In the genomic region with DNA sequence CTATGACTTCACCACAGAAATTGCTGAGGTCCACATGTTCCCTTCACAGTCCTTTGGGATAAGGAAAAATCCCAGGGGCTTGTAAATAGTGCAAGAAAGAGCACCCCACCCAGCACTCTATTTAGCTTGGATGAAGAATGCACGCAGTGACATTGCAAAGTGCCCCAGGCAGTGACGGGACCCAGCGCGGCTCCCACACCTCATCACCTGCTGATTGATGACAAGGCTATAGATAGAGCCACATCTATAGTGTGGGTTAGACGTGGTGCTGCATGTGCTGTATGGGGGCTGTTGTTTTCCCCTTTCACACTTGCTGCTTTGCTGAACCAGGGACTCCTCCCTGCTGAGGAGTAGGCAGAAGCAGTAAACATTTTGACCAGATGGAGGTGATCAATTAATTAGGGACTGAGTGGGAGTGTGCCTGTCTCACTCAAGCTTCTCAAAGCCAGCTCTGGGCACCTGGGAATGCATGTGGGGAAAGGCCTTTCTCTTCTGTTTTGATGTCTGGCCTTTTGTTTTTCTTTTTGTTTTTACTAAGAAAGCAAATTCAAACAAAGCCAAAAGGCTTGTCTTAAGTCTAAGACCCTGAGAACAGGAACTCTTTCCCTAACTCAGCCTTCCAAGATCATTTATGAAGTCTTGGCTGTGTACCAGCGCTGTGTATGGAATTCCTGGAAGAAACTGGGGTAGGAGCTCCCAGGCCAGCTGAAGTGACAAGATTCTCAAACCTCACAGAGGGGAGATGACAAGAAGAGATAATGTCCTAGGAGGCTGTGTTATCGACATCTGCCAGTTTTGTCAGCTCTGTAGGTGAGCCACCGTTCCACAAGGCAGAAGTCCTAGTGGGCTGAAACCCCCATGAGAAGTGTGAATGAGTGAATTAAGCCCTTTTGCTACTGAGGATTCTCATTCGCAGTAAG, we compare ENCODE assay signal across 24 cellular contexts.
DNase-seq lines count a peak whose midpoint lies in the region; ATAC-seq, FAIRE-seq and TF ChIP-seq lines count a peak whose summit lies in the region.
"Had no signal": no experiment of that assay in that cellular context is flagged by ENCODE, and none has a peak within 500 bp of the region (broad histone marks: within the 10 kb centered on the region; RNA-seq: fewer than 3 reads in every experiment).

No MANE protein-coding gene starts in this region.

- H3K27me3 Mint-ChIP-seq in nephron (ENCODE audit: low read depth) (peaks cover 7% of the 10 kb centered on the region), chondrocyte (ENCODE audit: low read depth) (peaks cover 21% of the 10 kb centered on the region)

- no peaks in the 10 kb centered on the region for H3K79me2 ChIP-seq in K562 (ENCODE audit: control insufficient read depth, insufficient read depth, low read length)

- H4K20me1 ChIP-seq in K562 (replicated peaks; ENCODE audit: control insufficient read depth, insufficient read depth, low read length), result no peaks in the 10 kb centered on the region; the same call in 1 of the 2 replicates

- H3K4me3 Mint-ChIP-seq in nephron (no peak overlapping the region), chondrocyte (ENCODE audit: unreplicated experiment) (no peak overlapping the region)
- H3K4me3 Mint-ChIP-seq: CD4-positive, alpha-beta memory T cell; IgD-negative memory B cell had no signal

- no peaks in the 10 kb centered on the region for H3K9me3 ChIP-seq in HEK293 (ENCODE audit: control insufficient read depth, insufficient read depth, low read depth, low read length)
- no peaks in the 10 kb centered on the region for H3K9me3 ChIP-seq in K562 (replicated peaks; ENCODE audit: control insufficient read depth, insufficient read depth, low read depth, low read length)
- H3K9me3 ChIP-seq in lower lobe of right lung, result no peaks in the 10 kb centered on the region

- no TSS peak for BruUV-seq in K562 (replicated peaks; lab: Mats Ljungman, UMichigan)

- no peaks in the 10 kb centered on the region for H3K36me3 ChIP-seq in HEK293 (ENCODE audit: control insufficient read depth in 2 of 2, insufficient read depth in 1 of 2, low read length in 2 of 2)
- H3K36me3 ChIP-seq in K562 (ENCODE audit: control insufficient read depth, insufficient read depth, low read length), result no peaks in the 10 kb centered on the region
- no peaks in the 10 kb centered on the region for H3K36me3 ChIP-seq in lower lobe of right lung

- in situ Hi-C loops in K562 (cut with MboI), result no loop called here

- H3K27ac Mint-ChIP-seq in nephron (peak overlapping the region in 2 of 3 experiments; percentile 24 to 61), chondrocyte (ENCODE audit: unreplicated experiment) (no peak overlapping the region)
- H3K27ac Mint-ChIP-seq: CD4-positive, alpha-beta memory T cell; IgD-negative memory B cell had no signal

- TF ChIP-seq POLR2A in K562 (conservative IDR thresholded peaks at IDR 0.05), result no peak

- no peak overlapping the region for H3K27ac ChIP-seq in HEK293 (ENCODE audit: extremely low read depth, low read depth, low read length)
- H3K27ac ChIP-seq in K562 (ENCODE audit: extremely low read depth, low read depth, low read length), result no peak overlapping the region
- no peak overlapping the region for H3K27ac ChIP-seq in lower lobe of right lung
- H3K27ac ChIP-seq: HL-60 had no signal

- FAIRE-seq in K562 (lab: Jason Lieb, UNC), result no peak
- FAIRE-seq: GM12878 had no signal

- DNase-seq in K562 (ENCODE audit: extremely low read depth in 1 of 4, low spot score in 3 of 4), result no peak
- DNase-seq in head of caudate nucleus, result peak; percentile 7 to 81 (median 53)
- DNase-seq in chondrocyte (ENCODE audit: low spot score), result no peak
- DNase-seq in lower lobe of right lung, result no peak
- DNase-seq in DMS79 treated with DMSO at 0.1 percent for 48 hours (lab: John Stamatoyannopoulos, UW), result no peak
- DNase-seq: C1 segment of cervical spinal cord; CD4-positive, alpha-beta memory T cell; COR-L47; DMS53; GDM1; NCI-H1048; NCI-H1436 treated with DMSO at 0.1 percent for 48 hours; NCI-H187 treated with DMSO at 0.1 percent for 48 hours; NCI-H2171 treated with DMSO at 0.1 percent for 48 hours; NCI-H345; NCI-H510A treated with DMSO at 0.1 percent for 48 hours; RPMI8226; SHP77 had no signal

- WGBS in K562 (ENCODE audit: insufficient coverage, low coverage, missing lambda C conversion rate), result 0% methylated on average over 9 of the region's 9 CpGs

- TF ChIP-seq RAD21 in K562 (CRISPR knock-in tag; conservative IDR thresholded peaks at IDR 0.05 in 1 of 2, IDR thresholded peaks at IDR 0.05 in 1 of 2), result no peak

- H3K4me2 ChIP-seq in K562 (ENCODE audit: insufficient read depth, low read length), result no peak overlapping the region; the same call in 1 of the 2 replicates

- H3K4me1 Mint-ChIP-seq in nephron (peaks cover 11% of the 10 kb centered on the region), chondrocyte (ENCODE audit: low read depth) (no peaks in the 10 kb centered on the region)
- H3K4me1 Mint-ChIP-seq: CD4-positive, alpha-beta memory T cell had no signal

- no peak overlapping the region for H2AFZ ChIP-seq in K562 (ENCODE audit: low read depth, low read length)

- H3K9me3 Mint-ChIP-seq in nephron (peaks cover 17% of the 10 kb centered on the region), chondrocyte (ENCODE audit: low read depth) (no peaks in the 10 kb centered on the region)

- H3K27me3 ChIP-seq in K562 (ENCODE audit: control insufficient read depth in 2 of 2, insufficient read depth in 2 of 2, low read length in 2 of 2) (peaks cover 0 to 12% of the 10 kb centered on the region in 2 experiments; a peak in 1 of 5 replicates), lower lobe of right lung (ENCODE audit: low read depth) (no peaks in the 10 kb centered on the region)

- H3K9ac ChIP-seq in K562 (ENCODE audit: insufficient read depth in 1 of 2, low read depth in 2 of 2, low read length in 2 of 2), result no peak overlapping the region

- no peaks in the 10 kb centered on the region for H3K9me1 ChIP-seq in K562 (ENCODE audit: control insufficient read depth, insufficient read depth, low read length)

- intact Hi-C loops in K562 (cut with micrococcal nuclease), result no loop called here
- intact Hi-C loops in head of caudate nucleus (cut with DNase I), result no loop called here
- intact Hi-C loops in lower lobe of right lung (cut with DNase I), result no loop called here

- H3K4me3 ChIP-seq in HEK293 (ENCODE audit: low read depth, low read length) (no peak overlapping the region), K562 (no peak overlapping the region), lower lobe of right lung (no peak overlapping the region)
- H3K4me3 ChIP-seq: GM12878 had no signal

- CTCF ChIA-PET in HEK293 (lab: Yijun Ruan, JAX), result interaction anchor here (0.5 to 0.9 kb wide), 3 partner anchors 155 to 1149 kb away, joined by 3 read pairs; no protein-coding TSS in a partner anchor
- CTCF ChIA-PET in K562 (lab: Yijun Ruan, JAX; ENCODE audit: low intra/inter-chr PET ratio), result no interaction called here

- H3K4me1 ChIP-seq in HEK293 (ENCODE audit: control insufficient read depth, insufficient read depth, low read length) (no peaks in the 10 kb centered on the region), K562 (replicated peaks in 1 of 2; ENCODE audit: control insufficient read depth in 2 of 2, insufficient read depth in 2 of 2, low read length in 2 of 2) (no peaks in the 10 kb centered on the region; a peak in 1 of 5 replicates), lower lobe of right lung (no peaks in the 10 kb centered on the region)

- ATAC-seq in K562 (no peak; the same call in 2 of the 3 replicates), lower lobe of right lung (no peak)
- ATAC-seq: GM12878, HCT116 had no signal

- H3K36me3 Mint-ChIP-seq in nephron (ENCODE audit: low read depth), result no peaks in the 10 kb centered on the region
- H3K36me3 Mint-ChIP-seq in chondrocyte (ENCODE audit: low read depth), result no peaks in the 10 kb centered on the region
- H3K36me3 Mint-ChIP-seq: CD4-positive, alpha-beta memory T cell; IgD-negative memory B cell had no signal

- POLR2A ChIA-PET in HEK293 (lab: Yijun Ruan, JAX), result no interaction called here
- POLR2A ChIA-PET in K562 (lab: Yijun Ruan, JAX), result interaction anchor here (1.0 kb wide), 1 partner anchor 11 kb away, joined by 4 read pairs; no protein-coding TSS in a partner anchor

- TF ChIP-seq EP300 in K562 (IDR thresholded peaks at IDR 0.05; ENCODE audit: low read length), result no peak

- TF ChIP-seq CTCF in HEK293 (tag by site-specific recombination; IDR thresholded peaks at IDR 0.05), result no peak
- no peak for TF ChIP-seq CTCF in K562 (IDR thresholded peaks at IDR 0.05 in 2 of 3, conservative IDR thresholded peaks at IDR 0.05 in 1 of 3; ENCODE audit: insufficient read depth in 2 of 3, low read depth in 1 of 3, low read length in 3 of 3)
- TF ChIP-seq CTCF in nephron (IDR thresholded peaks at IDR 0.05; ENCODE audit: unreplicated experiment in 3 of 3), result no peak
- no peak for TF ChIP-seq CTCF in chondrocyte (IDR thresholded peaks at IDR 0.05)
- TF ChIP-seq CTCF in lower lobe of right lung (IDR thresholded peaks at IDR 0.05), result no peak

TF ChIP-seq in HEK293, 187 proteins besides CTCF, POLR2A, EP300 and RAD21 (continues in another document):
- peak; percentile 81 for TF ChIP-seq ZFHX2 (tag by site-specific recombination; conservative IDR thresholded peaks at IDR 0.05)
- TF ChIP-seq EGR2 (tag by site-specific recombination; IDR thresholded peaks at IDR 0.05; ENCODE audit: low read depth), result peak; percentile 86
- no peak for TF ChIP-seq ZNF626 (tag by site-specific recombination; IDR thresholded peaks at IDR 0.05)

TF ChIP-seq in K562, 482 proteins besides CTCF, POLR2A, EP300 and RAD21 (continues in another document):
- no peak for TF ChIP-seq NCOA2 (IDR thresholded peaks at IDR 0.05; ENCODE audit: partially characterized antibody in 2 of 2)
- no peak for TF ChIP-seq MEF2D (tag; conservative IDR thresholded peaks at IDR 0.05; ENCODE audit: low read depth)
- TF ChIP-seq PATZ1 (CRISPR knock-in tag; IDR thresholded peaks at IDR 0.05; ENCODE audit: borderline replicate concordance), result no peak
- TF ChIP-seq FOXA3 (CRISPR knock-in tag; conservative IDR thresholded peaks at IDR 0.05 in 1 of 2, IDR thresholded peaks at IDR 0.05 in 1 of 2), result peak in 1 of 2 experiments; percentile 67; a peak in 2 of 4 replicates
- TF ChIP-seq FOXJ3 (CRISPR knock-in tag; IDR thresholded peaks at IDR 0.05), result no peak
- no peak for TF ChIP-seq HDAC8 (tag; IDR thresholded peaks at IDR 0.05)

Comparison
In these comparisons a context has a peak if more than half of its experiments do, and no peak if none do; other contexts are left out.
1. DNase-seq: peak in head of caudate nucleus (42 of 42); none in K562 (0 of 4), chondrocyte (single experiment), lower lobe of right lung (single experiment) and DMS79 treated with DMSO at 0.1 percent for 48 hours (single experiment).